ENCODE assay signal across 26 cellular contexts in genomic region chr12:18363321-18363720, GRCh38.
"Had no signal": no experiment of that assay in that cellular context is flagged by ENCODE, and none has a peak within 500 bp of the region (broad histone marks: within the 10 kb centered on the region; RNA-seq: fewer than 3 reads in every experiment).

No MANE protein-coding gene starts in this region.

- H3K27me3 Mint-ChIP-seq: stimulated activated naive B cell treated with anti-CD40 and anti-IgM and Interleukin-4, amounts not matched to agents 10 μg/mL and 1 μg/mL and 100 μg/mL, for 72 hours; stimulated activated naive CD8-positive, alpha-beta T cell treated with anti-CD3 and anti-CD28 coated beads, Interleukin-15, amount 100 ng/mL, for 72 hours had no signal

- DNase-seq: dorsolateral prefrontal cortex; effector CD8-positive, alpha-beta T cell; gastrocnemius medialis; heart right ventricle; hypothalamus; kidney glomerular epithelial cell; mammary epithelial cell; mucosa of descending colon; naive thymus-derived CD8-positive, alpha-beta T cell; nucleus accumbens; ovary; sigmoid colon; stimulated activated CD4-positive, alpha-beta T cell treated with anti-CD3 and anti-CD28 coated beads, Interleukin-2, amount 100 ng/mL, for 24 hours; stimulated activated CD4-positive, alpha-beta T cell treated with anti-CD3 and anti-CD28 coated beads, Interleukin-4, amount 100 ng/mL, for 4 hours; stimulated activated naive B cell treated with anti-CD40 and anti-IgM and Interleukin-4, amounts not matched to agents 10 μg/mL and 1 μg/mL and 100 μg/mL, for 72 hours; stimulated activated naive CD8-positive, alpha-beta T cell treated with anti-CD3 and anti-CD28 coated beads, Interleukin-15, amount 100 ng/mL, for 72 hours; testis; upper lobe of right lung had no signal

- H3K36me3 Mint-ChIP-seq: naive thymus-derived CD8-positive, alpha-beta T cell; stimulated activated naive B cell treated with anti-CD40 and anti-IgM and Interleukin-4, amounts not matched to agents 10 μg/mL and 1 μg/mL and 100 μg/mL, for 72 hours had no signal

- H3K9me3 ChIP-seq: esophagus muscularis mucosa, gastrocnemius medialis, mucosa of descending colon, ovary, right atrium auricular region, sigmoid colon, testis, tibial nerve, upper lobe of right lung, vagina had no signal

- H3K27ac ChIP-seq: coronary artery, dorsolateral prefrontal cortex, epithelial cell of prostate, esophagus muscularis mucosa, gastrocnemius medialis, heart right ventricle, ovary, right atrium auricular region, sigmoid colon, skin epidermis, testis, tibial nerve, upper lobe of right lung, vagina had no signal

- ATAC-seq: gastrocnemius medialis; heart right ventricle; left lobe of liver; mucosa of descending colon; naive thymus-derived CD8-positive, alpha-beta T cell; stimulated activated naive B cell treated with anti-CD40 and anti-IgM and Interleukin-4, amounts not matched to agents 10 μg/mL and 1 μg/mL and 100 μg/mL, for 72 hours; stimulated activated naive CD8-positive, alpha-beta T cell treated with anti-CD3 and anti-CD28 coated beads, Interleukin-15, amount 100 ng/mL, for 72 hours; upper lobe of right lung had no signal

- H3K27ac Mint-ChIP-seq: naive thymus-derived CD8-positive, alpha-beta T cell; stimulated activated naive B cell treated with anti-CD40 and anti-IgM and Interleukin-4, amounts not matched to agents 10 μg/mL and 1 μg/mL and 100 μg/mL, for 72 hours; stimulated activated naive CD8-positive, alpha-beta T cell treated with anti-CD3 and anti-CD28 coated beads, Interleukin-15, amount 100 ng/mL, for 72 hours had no signal

- H3K4me1 ChIP-seq: esophagus muscularis mucosa, gastrocnemius medialis, heart right ventricle, right atrium auricular region, sigmoid colon, testis, tibial nerve, upper lobe of right lung, vagina had no signal

- H3K36me3 ChIP-seq: esophagus muscularis mucosa, gastrocnemius medialis, heart right ventricle, ovary, right atrium auricular region, sigmoid colon, tibial nerve, upper lobe of right lung, vagina had no signal

- H3K27me3 ChIP-seq: dorsolateral prefrontal cortex, esophagus muscularis mucosa, gastrocnemius medialis, heart right ventricle, ovary, right atrium auricular region, sigmoid colon, testis, tibial nerve, upper lobe of right lung, vagina had no signal

- H3K4me3 Mint-ChIP-seq: naive thymus-derived CD8-positive, alpha-beta T cell; stimulated activated naive B cell treated with anti-CD40 and anti-IgM and Interleukin-4, amounts not matched to agents 10 μg/mL and 1 μg/mL and 100 μg/mL, for 72 hours; stimulated activated naive CD8-positive, alpha-beta T cell treated with anti-CD3 and anti-CD28 coated beads, Interleukin-15, amount 100 ng/mL, for 72 hours had no signal

- H3K4me3 ChIP-seq: coronary artery, dorsolateral prefrontal cortex, esophagus muscularis mucosa, gastrocnemius medialis, heart right ventricle, mucosa of descending colon, ovary, right atrium auricular region, sigmoid colon, skin epidermis, testis, tibial nerve, upper lobe of right lung, vagina had no signal

- H3K4me1 Mint-ChIP-seq: naive thymus-derived CD8-positive, alpha-beta T cell; stimulated activated naive B cell treated with anti-CD40 and anti-IgM and Interleukin-4, amounts not matched to agents 10 μg/mL and 1 μg/mL and 100 μg/mL, for 72 hours; stimulated activated naive CD8-positive, alpha-beta T cell treated with anti-CD3 and anti-CD28 coated beads, Interleukin-15, amount 100 ng/mL, for 72 hours had no signal
